Comparison of ENCODE assay signal across 25 cellular contexts in the genomic region with DNA sequence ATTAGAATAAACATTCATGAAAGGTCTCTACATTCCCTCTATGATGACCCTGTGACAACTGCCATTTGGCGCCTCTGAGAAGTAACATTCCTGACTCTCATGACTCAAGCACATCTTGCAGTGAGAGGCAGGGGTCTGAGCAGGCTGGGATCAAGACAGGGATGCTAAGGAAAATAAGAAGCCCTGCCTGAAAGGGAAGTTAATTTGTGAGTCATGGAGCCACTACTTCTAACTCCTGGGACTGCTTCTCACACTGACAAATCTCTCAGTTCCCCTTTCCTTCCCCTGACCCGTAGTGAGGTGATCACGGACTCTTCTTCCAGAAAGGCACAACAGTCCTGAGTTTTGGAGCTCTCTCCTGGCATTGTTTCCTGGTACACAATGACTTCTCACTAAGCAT.
DNase-seq lines count a peak whose midpoint lies in the region; ATAC-seq and TF ChIP-seq lines count a peak whose summit lies in the region.
"Had no signal": no experiment of that assay in that cellular context is flagged by ENCODE, and none has a peak within 500 bp of the region (broad histone marks: within the 10 kb centered on the region; RNA-seq: fewer than 3 reads in every experiment).

No MANE protein-coding gene starts in this region.

- 55% methylated on average over 2 of the region's 3 CpGs for WGBS in mesenchymal stem cell

- H3K27me3 ChIP-seq in mesenchymal stem cell (ENCODE audit: control insufficient read depth in 1 of 2, insufficient read depth in 1 of 2, low read length in 2 of 2) (no peaks in the 10 kb centered on the region), dorsolateral prefrontal cortex (peaks cover 0 to 11% (median 0%) of the 10 kb centered on the region in 45 donors)
- H3K27me3 ChIP-seq: SJCRH30, testis had no signal

- H3K23ac ChIP-seq in mesenchymal stem cell (ENCODE audit: low read length in 2 of 2): no peak overlapping the region

- no peak overlapping the region for H2AFZ ChIP-seq in mesenchymal stem cell (ENCODE audit: low read depth, low read length)

- no peak overlapping the region for H4K8ac ChIP-seq in mesenchymal stem cell (ENCODE audit: low read length)

- peaks cover 2% of the 10 kb centered on the region for H3K9me3 ChIP-seq in mesenchymal stem cell (ENCODE audit: control insufficient read depth, low read length)
- H3K9me3 ChIP-seq: BLaER1, esophagus squamous epithelium, SJCRH30, testis had no signal

- peaks cover 3% of the 10 kb centered on the region for H3K9me3 Mint-ChIP-seq in activated T-cell treated with anti-CD3 and anti-CD28 coated beads, Interleukin-2, amount 50 U/mL, for 4 hours
- H3K9me3 Mint-ChIP-seq: stimulated activated effector memory CD8-positive, alpha-beta T cell treated with anti-CD3 and anti-CD28 coated beads, Interleukin-12 subunit alpha, Interleukin-12 subunit beta, amount 100 ng/mL, for 72 hours had no signal

- no peak overlapping the region for H4K91ac ChIP-seq in mesenchymal stem cell (ENCODE audit: low read length)

- POLR2A ChIA-PET in GM10248 (lab: Yijun Ruan, JAX): no interaction called here

- no peak overlapping the region for H3K4me3 ChIP-seq in mesenchymal stem cell (ENCODE audit: insufficient read depth in 1 of 2, low read depth in 1 of 2, low read length in 2 of 2)
- H3K4me3 ChIP-seq in dorsolateral prefrontal cortex: no peak overlapping the region
- H3K4me3 ChIP-seq: BLaER1, esophagus squamous epithelium, SJCRH30, testis had no signal

- TF ChIP-seq CTCF in GM10248 (IDR thresholded peaks at IDR 0.05; ENCODE audit: control extremely low read depth, extremely low read depth, low read depth, missing control alignments) (no peak), dorsolateral prefrontal cortex (IDR thresholded peaks at IDR 0.05 in 54 of 56, conservative IDR thresholded peaks at IDR 0.05 in 2 of 56; ENCODE audit: low read depth in 1 of 56, partially characterized antibody in 56 of 56) (no peak)

- no peak overlapping the region for H3K27ac ChIP-seq in mesenchymal stem cell (ENCODE audit: low read length, poor library complexity, severe bottlenecking)
- H3K27ac ChIP-seq in dorsolateral prefrontal cortex: no peak overlapping the region
- H3K27ac ChIP-seq: BLaER1, esophagus squamous epithelium, SJCRH30, testis, VCaP had no signal

- no peak overlapping the region for H2BK15ac ChIP-seq in mesenchymal stem cell (ENCODE audit: low read depth, poor library complexity, severe bottlenecking)

- H3K4ac ChIP-seq in mesenchymal stem cell (ENCODE audit: low read depth in 1 of 2, low read length in 2 of 2): no peak overlapping the region

- no peak overlapping the region for H3K4me3 Mint-ChIP-seq in activated T-cell treated with anti-CD3 and anti-CD28 coated beads, Interleukin-2, amount 50 U/mL, for 4 hours
- H3K4me3 Mint-ChIP-seq: nephron; stimulated activated effector memory CD8-positive, alpha-beta T cell treated with anti-CD3 and anti-CD28 coated beads, Interleukin-12 subunit alpha, Interleukin-12 subunit beta, amount 100 ng/mL, for 72 hours; T-helper 17 cell had no signal

- intact Hi-C loops in dorsolateral prefrontal cortex (cut with DNase I): no loop called here
- intact Hi-C loops in posterior vena cava (cut with DNase I): no loop called here

- H2BK12ac ChIP-seq in mesenchymal stem cell (ENCODE audit: low read length in 2 of 2): peak overlapping the region in 1 of 2 experiments; percentile 12

- peaks cover 21% of the 10 kb centered on the region for H3K27me3 Mint-ChIP-seq in activated T-cell treated with anti-CD3 and anti-CD28 coated beads, Interleukin-2, amount 50 U/mL, for 4 hours (ENCODE audit: low read depth)

- H3K36me3 ChIP-seq in mesenchymal stem cell (ENCODE audit: control insufficient read depth in 1 of 2, insufficient read depth in 2 of 2, low read depth in 1 of 2, low read length in 2 of 2): no peaks in the 10 kb centered on the region
- H3K36me3 ChIP-seq: BLaER1, esophagus squamous epithelium, SJCRH30 had no signal

- no peak overlapping the region for H3K9ac ChIP-seq in mesenchymal stem cell (ENCODE audit: low read length)
- H3K9ac ChIP-seq: BLaER1 had no signal

- H3K4me2 ChIP-seq in mesenchymal stem cell (ENCODE audit: low read length, poor library complexity, severe bottlenecking): no peak overlapping the region
- H3K4me2 ChIP-seq: BLaER1 had no signal

- H3K18ac ChIP-seq in mesenchymal stem cell (ENCODE audit: low read depth in 1 of 2, low read length in 2 of 2): no peak overlapping the region

- H3K36me3 Mint-ChIP-seq in activated T-cell treated with anti-CD3 and anti-CD28 coated beads, Interleukin-2, amount 50 U/mL, for 4 hours (ENCODE audit: insufficient read depth): no peaks in the 10 kb centered on the region
- H3K36me3 Mint-ChIP-seq: stimulated activated effector memory CD8-positive, alpha-beta T cell treated with anti-CD3 and anti-CD28 coated beads, Interleukin-12 subunit alpha, Interleukin-12 subunit beta, amount 100 ng/mL, for 72 hours had no signal

- ATAC-seq in activated T-cell treated with anti-CD3 and anti-CD28 coated beads, Interleukin-2, amount 50 U/mL, for 4 hours: no peak
- ATAC-seq: left colon; PC-3; stimulated activated effector memory CD8-positive, alpha-beta T cell treated with anti-CD3 and anti-CD28 coated beads, Interleukin-12 subunit alpha, Interleukin-12 subunit beta, amount 100 ng/mL, for 72 hours; T-helper 17 cell had no signal

- no peaks in the 10 kb centered on the region for H3K4me1 ChIP-seq in mesenchymal stem cell (ENCODE audit: control insufficient read depth, insufficient read depth, low read depth, low read length)
- H3K4me1 ChIP-seq: SJCRH30, testis had no signal

- CTCF ChIA-PET in GM10248 (lab: Yijun Ruan, JAX): interaction anchor here (0.9 to 1.6 kb wide), 2 partner anchors 8 to 11 kb away, joined by 3 to 8 read pairs; no protein-coding TSS in a partner anchor

- peak; percentile 28 for DNase-seq in GM10248 (ENCODE audit: extremely low spot score)
- DNase-seq in HT1080 (ENCODE audit: low read depth): peak; percentile 5
- peak; percentile 67 for DNase-seq in SKM-1 treated with dmso at 0.1 percent for 144 hours (lab: John Stamatoyannopoulos, UW; ENCODE audit: unreplicated experiment)
- DNase-seq in mesenchymal stem cell: peak; percentile 34
- DNase-seq in activated T-cell treated with anti-CD3 and anti-CD28 coated beads, Interleukin-2, amount 50 U/mL, for 4 hours: no peak
- no peak for DNase-seq in stimulated activated CD4-positive, alpha-beta T cell treated with anti-CD3 and anti-CD28 coated beads, Interleukin-2, amount 100 ng/mL, for 48 hours
- no peak for DNase-seq in dorsolateral prefrontal cortex
- DNase-seq in posterior vena cava (ENCODE audit: low spot score): no peak
- DNase-seq: amniotic stem cell; caudate nucleus; effector CD4-positive, alpha-beta T cell; esophagus squamous epithelium; HCEC 1CT; left colon; midbrain; NCI-H187; PC-3; posterior cingulate gyrus; SJCRH30; T-helper 17 cell; testis had no signal

- no peaks in the 10 kb centered on the region for H3K79me1 ChIP-seq in mesenchymal stem cell (replicated peaks; ENCODE audit: low read length, poor library complexity, severe bottlenecking)

- H2BK5ac ChIP-seq in mesenchymal stem cell (ENCODE audit: low read depth, low read length, poor library complexity, severe bottlenecking): no peak overlapping the region

- no peak overlapping the region for H3K14ac ChIP-seq in mesenchymal stem cell (ENCODE audit: low read length in 2 of 2)

- H2BK120ac ChIP-seq in mesenchymal stem cell (ENCODE audit: low read depth, low read length): no peak overlapping the region

- H2AK5ac ChIP-seq in mesenchymal stem cell (ENCODE audit: low read length, severe bottlenecking): no peak overlapping the region

- H3K4me1 Mint-ChIP-seq in activated T-cell treated with anti-CD3 and anti-CD28 coated beads, Interleukin-2, amount 50 U/mL, for 4 hours (ENCODE audit: low read depth): no peaks in the 10 kb centered on the region
- H3K4me1 Mint-ChIP-seq: nephron, T-helper 17 cell had no signal

Comparison
In these comparisons a context has a peak if more than half of its experiments do, and no peak if none do; other contexts are left out.
1. DNase-seq: peak in GM10248 (single experiment), HT1080 (single experiment), SKM-1 treated with dmso at 0.1 percent for 144 hours (single experiment) and mesenchymal stem cell (single experiment); none in activated T-cell treated with anti-CD3 and anti-CD28 coated beads, Interleukin-2, amount 50 U/mL, for 4 hours (single experiment), stimulated activated CD4-positive, alpha-beta T cell treated with anti-CD3 and anti-CD28 coated beads, Interleukin-2, amount 100 ng/mL, for 48 hours (0 of 2), dorsolateral prefrontal cortex (0 of 10) and posterior vena cava (single experiment).